Comparison of ENCODE assay signal across 6 cellular contexts in the genomic region with DNA sequence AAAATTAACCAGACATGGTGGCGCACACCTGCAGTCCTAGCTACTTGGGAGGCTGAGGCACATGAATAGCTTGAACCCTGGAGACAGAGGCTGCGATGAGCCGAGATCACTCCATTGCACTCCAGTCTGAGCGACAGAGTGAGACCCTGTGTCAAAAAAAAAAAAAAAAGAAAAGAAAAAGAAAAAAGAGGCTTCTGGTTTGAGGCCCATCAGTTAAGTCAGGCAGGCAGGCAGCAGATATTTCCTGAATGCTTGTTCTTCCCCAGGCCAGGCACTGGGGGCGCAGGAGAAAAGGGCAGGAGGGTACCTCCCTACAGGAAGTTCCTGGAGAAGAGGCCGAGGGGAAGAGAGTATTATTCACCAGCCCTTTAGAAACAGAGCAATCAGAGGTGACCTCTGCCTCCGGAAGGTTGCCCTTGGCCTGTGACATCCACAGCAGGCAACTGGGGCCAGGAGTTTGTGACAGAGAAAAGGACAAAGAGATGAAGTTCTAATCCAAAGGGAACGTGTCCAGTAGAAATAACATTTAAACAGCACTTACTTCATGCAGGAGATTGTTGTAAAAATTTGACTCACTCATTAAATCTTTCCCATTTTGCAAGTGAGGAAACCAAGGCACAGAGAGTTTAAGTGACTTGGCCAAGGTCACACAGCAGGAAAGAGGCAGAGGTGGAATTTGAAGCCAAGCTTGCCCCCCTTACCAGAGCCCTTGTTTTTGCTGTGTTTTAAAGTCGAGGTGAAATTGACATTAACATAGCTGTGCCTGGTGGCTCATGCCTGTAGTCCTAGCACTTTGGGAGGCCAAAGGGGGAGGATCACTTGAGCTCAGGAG. TPM values are rescaled to one million over a fixed set of nuclear protein-coding genes. Genes with fewer than 3 reads are reported as not detected.
A peak's percentile ranks its signal among the peaks of the same experiment; 100 is the strongest.
DNase-seq lines count a peak whose midpoint lies in the region; ATAC-seq and TF ChIP-seq lines count a peak whose summit lies in the region.
"Had no signal": no experiment of that assay in that cellular context is flagged by ENCODE, and none has a peak within 500 bp of the region (broad histone marks: within the 10 kb centered on the region; RNA-seq: fewer than 3 reads in every experiment).

No MANE protein-coding gene starts in this region.

- POLR2A ChIA-PET in HCT116 (lab: Charles Lee) = no interaction called here

- TF ChIP-seq RAD21 in HCT116 (IDR thresholded peaks at IDR 0.05; ENCODE audit: low read depth) = peak; percentile 12; the same call in 1 of the 2 replicates

- no TSS peak for BruUV-seq in HCT116 (replicated peaks; lab: Mats Ljungman, UMichigan)

- intact Hi-C loops in HCT116 (cut with micrococcal nuclease) = no loop called here

- peak overlapping the region; percentile 21; the same call in 1 of the 2 replicates for H3K27ac ChIP-seq in HCT116 (ENCODE audit: low read depth, low read length)
- H3K27ac ChIP-seq in hepatocyte = peak overlapping the region; percentile 46
- H3K27ac ChIP-seq in effector memory CD4-positive, alpha-beta T cell (ENCODE audit: insufficient read depth, low read length, poor library complexity, severe bottlenecking) = no peak overlapping the region

- H3K4me2 ChIP-seq in HCT116 (ENCODE audit: low read length) (peak overlapping the region; percentile 29; the same call in 1 of the 2 replicates), hepatocyte (no peak overlapping the region)

- no peaks in the 10 kb centered on the region for H3K27me3 ChIP-seq in HCT116 (ENCODE audit: insufficient read depth, low read length)
- no peaks in the 10 kb centered on the region for H3K27me3 ChIP-seq in hepatocyte
- no peaks in the 10 kb centered on the region for H3K27me3 ChIP-seq in effector memory CD4-positive, alpha-beta T cell (replicated peaks; ENCODE audit: control insufficient read depth, insufficient read depth, low read length, poor library complexity, severe bottlenecking)

- H3K9ac ChIP-seq in HCT116 (ENCODE audit: low read length) = no peak overlapping the region

- RAD21 ChIA-PET in HCT116 (lab: Charles Lee; ENCODE audit: low non-redundant PET in 1 of 2, low total read pairs in 2 of 2, uncharacterized antibody in 2 of 2, unreplicated experiment in 2 of 2) = no interaction called here

- DNase-seq in HCT116 (ENCODE audit: low read depth, low spot score) (no peak), SHP77 treated with DMSO at 0.1 percent for 48 hours (lab: John Stamatoyannopoulos, UW) (peak; percentile 28), hepatocyte (ENCODE audit: low spot score) (peak; percentile 72)
- DNase-seq in effector memory CD4-positive, alpha-beta T cell = no peak

- H3K9me3 ChIP-seq in HCT116 (ENCODE audit: control insufficient read depth in 1 of 2, insufficient read depth in 1 of 2, low read depth in 1 of 2, low read length in 2 of 2) (no peaks in the 10 kb centered on the region), hepatocyte (ENCODE audit: low read depth) (no peaks in the 10 kb centered on the region)
- no peaks in the 10 kb centered on the region for H3K9me3 ChIP-seq in effector memory CD4-positive, alpha-beta T cell (ENCODE audit: control insufficient read depth, low read length)

- no peaks in the 10 kb centered on the region for H3K79me2 ChIP-seq in HCT116 (ENCODE audit: insufficient read depth, low read length)
- no peaks in the 10 kb centered on the region for H3K79me2 ChIP-seq in hepatocyte

- WGBS in hepatocyte (ENCODE audit: low lambda C conversion rate, missing lambda C conversion rate) = 68% methylated on average over 9 of the region's 9 CpGs

- H3K36me3 ChIP-seq in HCT116 (ENCODE audit: control insufficient read depth in 1 of 2, insufficient read depth in 2 of 2, low read length in 2 of 2) (no peaks in the 10 kb centered on the region; a peak in 1 of 4 replicates), hepatocyte (replicated peaks; ENCODE audit: insufficient read depth, low read depth) (no peaks in the 10 kb centered on the region)
- no peaks in the 10 kb centered on the region for H3K36me3 ChIP-seq in effector memory CD4-positive, alpha-beta T cell (ENCODE audit: control insufficient read depth, insufficient read depth, low read length)

- TF ChIP-seq CTCF in HCT116 (IDR thresholded peaks at IDR 0.05 in 2 of 3, conservative IDR thresholded peaks at IDR 0.05 in 1 of 3; ENCODE audit: borderline replicate concordance in 1 of 3, insufficient read depth in 1 of 3, low read depth in 2 of 3, low read length in 2 of 3) (peak; percentile 24 to 75 (median 72); a peak in 4 of 6 replicates), hepatocyte (IDR thresholded peaks at IDR 0.05; ENCODE audit: poor library complexity) (peak; percentile 40)

- no peaks in the 10 kb centered on the region for H4K20me1 ChIP-seq in HCT116 (ENCODE audit: insufficient read depth)
- no peaks in the 10 kb centered on the region for H4K20me1 ChIP-seq in hepatocyte (ENCODE audit: insufficient read depth, poor library complexity, severe bottlenecking)

- H2AFZ ChIP-seq in HCT116 (ENCODE audit: low read depth, low read length, poor library complexity, severe bottlenecking) (no peak overlapping the region), hepatocyte (peak overlapping the region; percentile 36)

- H3K9me2 ChIP-seq in HCT116 (ENCODE audit: insufficient read depth) (no peaks in the 10 kb centered on the region), hepatocyte (replicated peaks; ENCODE audit: insufficient read depth) (no peaks in the 10 kb centered on the region)

- CTCF ChIA-PET in HCT116 (lab: Charles Lee) = no interaction called here

- H3K4me1 ChIP-seq in HCT116 (ENCODE audit: control insufficient read depth in 1 of 2, insufficient read depth in 2 of 2, low read length in 2 of 2) (peaks cover 7 to 35% of the 10 kb centered on the region in 2 experiments; a peak in 3 of 4 replicates), hepatocyte (ENCODE audit: insufficient read depth) (no peaks in the 10 kb centered on the region)
- H3K4me1 ChIP-seq in effector memory CD4-positive, alpha-beta T cell (ENCODE audit: control insufficient read depth, insufficient read depth, low read length, poor library complexity, severe bottlenecking) = no peaks in the 10 kb centered on the region

- peak; percentile 92 for ATAC-seq in HCT116
- no peak for ATAC-seq in GM19452 (IDR thresholded peaks at IDR 0.05; ENCODE audit: unreplicated experiment)

- TF ChIP-seq POLR2A in HCT116 (IDR thresholded peaks at IDR 0.05; ENCODE audit: borderline replicate concordance, extremely low read depth, insufficient read depth, insufficient read length) = peak; percentile 20

- H3K4me3 ChIP-seq in HCT116 (replicated peaks in 1 of 2; ENCODE audit: low read depth in 1 of 2, low read length in 2 of 2) (no peak overlapping the region), hepatocyte (no peak overlapping the region)
- no peak overlapping the region for H3K4me3 ChIP-seq in effector memory CD4-positive, alpha-beta T cell (ENCODE audit: insufficient read depth, low read depth, low read length, poor library complexity, severe bottlenecking)

TF ChIP-seq in HCT116, 20 proteins besides CTCF, POLR2A, EP300 and RAD21:
- 0 out of 2 replicates have a peak, but pooled peaks have one; percentile 8 for TF ChIP-seq CBX3 (IDR thresholded peaks at IDR 0.05; ENCODE audit: low read depth)
- TF ChIP-seq, protein P1, sequence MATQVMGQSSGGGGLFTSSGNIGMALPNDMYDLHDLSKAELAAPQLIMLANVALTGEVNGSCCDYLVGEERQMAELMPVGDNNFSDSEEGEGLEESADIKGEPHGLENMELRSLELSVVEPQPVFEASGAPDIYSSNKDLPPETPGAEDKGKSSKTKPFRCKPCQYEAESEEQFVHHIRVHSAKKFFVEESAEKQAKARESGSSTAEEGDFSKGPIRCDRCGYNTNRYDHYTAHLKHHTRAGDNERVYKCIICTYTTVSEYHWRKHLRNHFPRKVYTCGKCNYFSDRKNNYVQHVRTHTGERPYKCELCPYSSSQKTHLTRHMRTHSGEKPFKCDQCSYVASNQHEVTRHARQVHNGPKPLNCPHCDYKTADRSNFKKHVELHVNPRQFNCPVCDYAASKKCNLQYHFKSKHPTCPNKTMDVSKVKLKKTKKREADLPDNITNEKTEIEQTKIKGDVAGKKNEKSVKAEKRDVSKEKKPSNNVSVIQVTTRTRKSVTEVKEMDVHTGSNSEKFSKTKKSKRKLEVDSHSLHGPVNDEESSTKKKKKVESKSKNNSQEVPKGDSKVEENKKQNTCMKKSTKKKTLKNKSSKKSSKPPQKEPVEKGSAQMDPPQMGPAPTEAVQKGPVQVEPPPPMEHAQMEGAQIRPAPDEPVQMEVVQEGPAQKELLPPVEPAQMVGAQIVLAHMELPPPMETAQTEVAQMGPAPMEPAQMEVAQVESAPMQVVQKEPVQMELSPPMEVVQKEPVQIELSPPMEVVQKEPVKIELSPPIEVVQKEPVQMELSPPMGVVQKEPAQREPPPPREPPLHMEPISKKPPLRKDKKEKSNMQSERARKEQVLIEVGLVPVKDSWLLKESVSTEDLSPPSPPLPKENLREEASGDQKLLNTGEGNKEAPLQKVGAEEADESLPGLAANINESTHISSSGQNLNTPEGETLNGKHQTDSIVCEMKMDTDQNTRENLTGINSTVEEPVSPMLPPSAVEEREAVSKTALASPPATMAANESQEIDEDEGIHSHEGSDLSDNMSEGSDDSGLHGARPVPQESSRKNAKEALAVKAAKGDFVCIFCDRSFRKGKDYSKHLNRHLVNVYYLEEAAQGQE (IDR thresholded peaks at IDR 0.05; ENCODE audit: low read depth) = no peak
TF ChIP-seq in HCT116: peak in this region for 1.

RNA-seq across cellular contexts. Expression of a gene that starts 4.3 kb away (rescaled TPM):
- total RNA-seq in HCT116 (2021; ENCODE audit: unreplicated experiment) = not detected
- not detected in 2 replicates for polyA plus RNA-seq in HCT116 (2012)
- total RNA-seq in hepatocyte = not detected in 2 replicates
- not detected in 2 replicates for polyA plus RNA-seq in hepatocyte
- polyA plus RNA-seq: esophagus had no signal

RNA-seq across cellular contexts. Expression of a gene that starts 7.9 kb away (rescaled TPM):
- total RNA-seq in HCT116 (2021; ENCODE audit: unreplicated experiment) (18.3 TPM), hepatocyte (1.9 and 2.0 TPM in 2 replicates)
- 13.6 and 17.7 TPM in 2 replicates for polyA plus RNA-seq in HCT116 (2012)
- 1.7 and 2.3 TPM in 2 replicates for polyA plus RNA-seq in hepatocyte

RNA-seq across cellular contexts. Expression of a gene that starts 17.5 kb away (rescaled TPM):
- total RNA-seq in HCT116 (2021; ENCODE audit: unreplicated experiment) = 16.3 TPM
- 10.5 and 15.3 TPM in 2 replicates for polyA plus RNA-seq in HCT116 (2012)
- 2.2 and 4.2 TPM in 2 replicates for total RNA-seq in hepatocyte
- polyA plus RNA-seq in hepatocyte = 2.4 and 4.1 TPM in 2 replicates

RNA-seq across cellular contexts. Expression of a gene that starts 38.3 kb away (rescaled TPM):
- total RNA-seq in HCT116 (2021; ENCODE audit: unreplicated experiment) (3.3 TPM), hepatocyte (2.1 and 2.3 TPM in 2 replicates)
- polyA plus RNA-seq in HCT116 (2012) = 1.3 and 2.6 TPM in 2 replicates
- polyA plus RNA-seq in hepatocyte = 2.3 and 3.4 TPM in 2 replicates

RNA-seq across cellular contexts. Expression of a gene that starts 49.0 kb away (rescaled TPM):
- total RNA-seq in HCT116 (2021; ENCODE audit: unreplicated experiment) = 5.2 TPM
- polyA plus RNA-seq in HCT116 (2012) = 3.8 and 5.6 TPM in 2 replicates
- 3.7 and 4.9 TPM in 2 replicates for total RNA-seq in hepatocyte
- 12.5 and 13.1 TPM in 2 replicates for polyA plus RNA-seq in hepatocyte

Comparison
In these comparisons a context has a peak if more than half of its experiments do, and no peak if none do; other contexts are left out.
1. DNase-seq: peak in SHP77 treated with DMSO at 0.1 percent for 48 hours (single experiment) and hepatocyte (single experiment); none in HCT116 (single experiment) and effector memory CD4-positive, alpha-beta T cell (0 of 3).